In the genomic region with DNA sequence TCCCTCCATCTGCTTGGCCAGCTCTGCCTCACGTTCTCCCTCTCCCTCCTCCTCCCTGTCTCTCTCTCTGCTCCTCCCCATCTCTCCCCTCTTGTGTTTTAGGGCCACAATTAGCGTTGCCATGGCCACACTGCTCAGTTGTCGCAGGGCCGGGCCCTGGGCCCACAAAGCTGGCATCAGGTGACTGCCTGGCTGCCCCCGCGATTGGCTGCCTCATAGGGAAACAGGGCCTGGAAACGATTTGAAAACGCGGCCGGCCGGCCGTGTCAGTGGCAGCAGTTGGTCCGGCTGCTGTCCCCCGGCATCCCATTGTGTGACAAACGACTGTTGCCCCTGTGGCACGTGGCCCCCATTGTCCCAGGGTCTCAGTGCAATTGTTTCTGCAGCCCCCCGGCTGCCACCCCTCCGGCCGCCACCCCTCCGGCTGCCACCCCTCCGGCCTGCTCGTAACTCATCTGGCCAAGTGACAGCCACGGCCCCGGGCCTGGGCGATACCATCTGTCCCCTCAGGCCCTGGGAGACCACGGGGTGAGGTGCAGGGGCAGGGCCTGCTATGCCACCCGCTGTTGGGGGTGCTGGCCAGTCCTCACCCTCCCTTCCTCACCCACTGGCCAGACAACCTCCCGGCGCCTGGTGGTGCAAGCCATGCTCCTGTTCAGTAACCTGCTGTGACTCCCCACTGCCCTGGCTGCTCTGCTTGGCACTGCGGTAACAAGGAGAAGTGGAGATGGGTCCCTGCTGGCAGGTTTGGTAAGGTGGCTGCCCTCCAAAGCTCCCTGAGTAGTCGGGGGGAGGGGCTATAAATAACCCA, we compare ENCODE assay signal across 9 cellular contexts. TPM values are rescaled to one million over a fixed set of nuclear protein-coding genes. Genes with fewer than 3 reads are reported as not detected.
DNase-seq lines count a peak whose midpoint lies in the region; ATAC-seq and TF ChIP-seq lines count a peak whose summit lies in the region.
"Had no signal": no experiment of that assay in that cellular context is flagged by ENCODE, and none has a peak within 500 bp of the region (broad histone marks: within the 10 kb centered on the region; RNA-seq: fewer than 3 reads in every experiment).

No MANE protein-coding gene starts in this region.

- H3K36me3 Mint-ChIP-seq in osteocyte (ENCODE audit: unreplicated experiment): no peaks in the 10 kb centered on the region
- no peaks in the 10 kb centered on the region for H3K36me3 Mint-ChIP-seq in T-cell

- POLR2A ChIA-PET in HEK293 (lab: Yijun Ruan, JAX): no interaction called here
- POLR2A ChIA-PET in PC-9 (lab: Charles Lee; ENCODE audit: unreplicated experiment): no interaction called here
- POLR2A ChIA-PET in T-cell (lab: Charles Lee): no interaction called here

- peaks cover 5% of the 10 kb centered on the region for H3K27me3 Mint-ChIP-seq in osteocyte (ENCODE audit: unreplicated experiment)
- H3K27me3 Mint-ChIP-seq in T-cell: peaks cover 32 to 37% of the 10 kb centered on the region in 2 donors

- BruUV-seq in PC-9 (replicated peaks; lab: Mats Ljungman, UMichigan): no TSS peak

- H4K20me1 ChIP-seq in PC-9 (ENCODE audit: insufficient read depth): no peaks in the 10 kb centered on the region

- intact Hi-C loops in PC-9 (cut with micrococcal nuclease; ENCODE audit: unreplicated experiment): no loop called here

- no peaks in the 10 kb centered on the region for H3K4me1 ChIP-seq in HEK293 (ENCODE audit: control insufficient read depth, insufficient read depth, low read length)
- H3K4me1 ChIP-seq in PC-9 (replicated peaks; ENCODE audit: insufficient read depth): no peaks in the 10 kb centered on the region
- H3K4me1 ChIP-seq in gastroesophageal sphincter: peaks cover 0 to 18% (median 5%) of the 10 kb centered on the region in 3 donors

- no peak overlapping the region for H2AFZ ChIP-seq in PC-9

- H3K9me3 ChIP-seq in HEK293 (ENCODE audit: control insufficient read depth, insufficient read depth, low read depth, low read length) (no peaks in the 10 kb centered on the region), PC-9 (ENCODE audit: insufficient read depth, low read depth) (no peaks in the 10 kb centered on the region), gastroesophageal sphincter (no peaks in the 10 kb centered on the region)

- H3K4me2 ChIP-seq in PC-9: peak overlapping the region; percentile 34; the same call in 1 of the 2 replicates

- H3K9me3 Mint-ChIP-seq in osteocyte (ENCODE audit: unreplicated experiment): no peaks in the 10 kb centered on the region
- no peaks in the 10 kb centered on the region for H3K9me3 Mint-ChIP-seq in T-cell

- TF ChIP-seq CTCF in HEK293 (tag by site-specific recombination; IDR thresholded peaks at IDR 0.05): no peak
- TF ChIP-seq CTCF in PC-9 (conservative IDR thresholded peaks at IDR 0.05): no peak
- no peak for TF ChIP-seq CTCF in gastroesophageal sphincter (IDR thresholded peaks at IDR 0.05)
- no peak for TF ChIP-seq CTCF in osteocyte (IDR thresholded peaks at IDR 0.05)

- peaks cover 48% of the 10 kb centered on the region for H3K27me3 ChIP-seq in PC-9 (ENCODE audit: insufficient read depth, low read depth)
- H3K27me3 ChIP-seq in gastroesophageal sphincter: no peaks in the 10 kb centered on the region

- no peaks in the 10 kb centered on the region for H3K9me2 ChIP-seq in PC-9 (ENCODE audit: insufficient read depth)

- peak; percentile 75 for ATAC-seq in gastroesophageal sphincter
- no peak for ATAC-seq in GM21786 (IDR thresholded peaks at IDR 0.05; ENCODE audit: unreplicated experiment)
- no peak for ATAC-seq in HG02884 (IDR thresholded peaks at IDR 0.05; ENCODE audit: unreplicated experiment)
- ATAC-seq in HG03196 (IDR thresholded peaks at IDR 0.05; ENCODE audit: unreplicated experiment): no peak
- no peak for ATAC-seq in T-cell (replicated peaks in 1 of 4)

- H3K36me3 ChIP-seq in HEK293 (ENCODE audit: control insufficient read depth in 2 of 2, insufficient read depth in 1 of 2, low read length in 2 of 2) (no peaks in the 10 kb centered on the region), PC-9 (ENCODE audit: low read depth) (no peaks in the 10 kb centered on the region), gastroesophageal sphincter (no peaks in the 10 kb centered on the region)

- H3K27ac ChIP-seq in HEK293 (ENCODE audit: extremely low read depth, low read depth, low read length) (no peak overlapping the region), PC-9 (no peak overlapping the region), gastroesophageal sphincter (peak overlapping the region in 3 of 4 donors; percentile 58 to 78 (median 70))
- H3K27ac ChIP-seq: epithelial cell of prostate had no signal

- no peak overlapping the region for H3K27ac Mint-ChIP-seq in osteocyte (ENCODE audit: unreplicated experiment)
- no peak overlapping the region for H3K27ac Mint-ChIP-seq in T-cell

- TF ChIP-seq EP300 in gastroesophageal sphincter (IDR thresholded peaks at IDR 0.05): no peak

- no peak for TF ChIP-seq POLR2A in gastroesophageal sphincter (IDR thresholded peaks at IDR 0.05)

- H3K4me3 Mint-ChIP-seq in osteocyte (ENCODE audit: unreplicated experiment): peak overlapping the region; percentile 38
- no peak overlapping the region for H3K4me3 Mint-ChIP-seq in T-cell

- H3F3A ChIP-seq in PC-9 (ENCODE audit: insufficient read depth, low read depth): no peaks in the 10 kb centered on the region

- H3K79me2 ChIP-seq in PC-9 (ENCODE audit: low read depth): no peaks in the 10 kb centered on the region

- DNase-seq in PC-9 (peak; percentile 54 to 63), osteocyte (ENCODE audit: extremely low spot score, unreplicated experiment) (no peak), T-cell (no peak)

- H3K4me3 ChIP-seq in HEK293 (ENCODE audit: low read depth, low read length): no peak overlapping the region
- H3K4me3 ChIP-seq in PC-9: peak overlapping the region; percentile 8; the same call in 1 of the 2 replicates
- H3K4me3 ChIP-seq in gastroesophageal sphincter: peak overlapping the region; percentile 0 to 43

- H3K4me1 Mint-ChIP-seq in osteocyte (ENCODE audit: unreplicated experiment) (peaks cover 2% of the 10 kb centered on the region), T-cell (no peaks in the 10 kb centered on the region)

- CTCF ChIA-PET in HEK293 (lab: Yijun Ruan, JAX) (interaction anchor here (0.9 kb wide), 1 partner anchor 29 kb away, joined by 5 read pairs; no protein-coding TSS in a partner anchor), PC-9 (lab: Charles Lee) (no interaction called here), T-cell (lab: Charles Lee) (no interaction called here)

- 0% methylated on average over 1 of the region's 31 CpGs for WGBS in gastroesophageal sphincter (ENCODE audit: low coverage in 1 of 2), 2 donors

TF ChIP-seq in HEK293, 187 proteins besides CTCF, POLR2A, EP300 and RAD21 (continues in another document):
- TF ChIP-seq ZNF501 (tag by site-specific recombination; IDR thresholded peaks at IDR 0.05): peak; percentile 55; the same call in 1 of the 2 replicates
- no peak for TF ChIP-seq SETDB1 (IDR thresholded peaks at IDR 0.05; ENCODE audit: insufficient read length, low read length)
- 0 out of 2 replicates have a peak, but pooled peaks have one; percentile 18 for TF ChIP-seq SCRT2 (tag by site-specific recombination; IDR thresholded peaks at IDR 0.05)
- TF ChIP-seq, protein P1, sequence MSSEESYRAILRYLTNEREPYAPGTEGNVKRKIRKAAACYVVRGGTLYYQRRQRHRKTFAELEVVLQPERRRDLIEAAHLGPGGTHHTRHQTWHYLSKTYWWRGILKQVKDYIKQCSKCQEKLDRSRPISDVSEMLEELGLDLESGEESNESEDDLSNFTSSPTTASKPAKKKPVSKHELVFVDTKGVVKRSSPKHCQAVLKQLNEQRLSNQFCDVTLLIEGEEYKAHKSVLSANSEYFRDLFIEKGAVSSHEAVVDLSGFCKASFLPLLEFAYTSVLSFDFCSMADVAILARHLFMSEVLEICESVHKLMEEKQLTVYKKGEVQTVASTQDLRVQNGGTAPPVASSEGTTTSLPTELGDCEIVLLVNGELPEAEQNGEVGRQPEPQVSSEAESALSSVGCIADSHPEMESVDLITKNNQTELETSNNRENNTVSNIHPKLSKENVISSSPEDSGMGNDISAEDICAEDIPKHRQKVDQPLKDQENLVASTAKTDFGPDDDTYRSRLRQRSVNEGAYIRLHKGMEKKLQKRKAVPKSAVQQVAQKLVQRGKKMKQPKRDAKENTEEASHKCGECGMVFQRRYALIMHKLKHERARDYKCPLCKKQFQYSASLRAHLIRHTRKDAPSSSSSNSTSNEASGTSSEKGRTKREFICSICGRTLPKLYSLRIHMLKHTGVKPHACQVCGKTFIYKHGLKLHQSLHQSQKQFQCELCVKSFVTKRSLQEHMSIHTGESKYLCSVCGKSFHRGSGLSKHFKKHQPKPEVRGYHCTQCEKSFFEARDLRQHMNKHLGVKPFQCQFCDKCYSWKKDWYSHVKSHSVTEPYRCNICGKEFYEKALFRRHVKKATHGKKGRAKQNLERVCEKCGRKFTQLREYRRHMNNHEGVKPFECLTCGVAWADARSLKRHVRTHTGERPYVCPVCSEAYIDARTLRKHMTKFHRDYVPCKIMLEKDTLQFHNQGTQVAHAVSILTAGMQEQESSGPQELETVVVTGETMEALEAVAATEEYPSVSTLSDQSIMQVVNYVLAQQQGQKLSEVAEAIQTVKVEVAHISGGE (tag by site-specific recombination; conservative IDR thresholded peaks at IDR 0.05; ENCODE audit: low read depth): no peak
- peak; percentile 60 for TF ChIP-seq GLIS1 (tag by site-specific recombination; IDR thresholded peaks at IDR 0.05)
- TF ChIP-seq, protein P2, sequence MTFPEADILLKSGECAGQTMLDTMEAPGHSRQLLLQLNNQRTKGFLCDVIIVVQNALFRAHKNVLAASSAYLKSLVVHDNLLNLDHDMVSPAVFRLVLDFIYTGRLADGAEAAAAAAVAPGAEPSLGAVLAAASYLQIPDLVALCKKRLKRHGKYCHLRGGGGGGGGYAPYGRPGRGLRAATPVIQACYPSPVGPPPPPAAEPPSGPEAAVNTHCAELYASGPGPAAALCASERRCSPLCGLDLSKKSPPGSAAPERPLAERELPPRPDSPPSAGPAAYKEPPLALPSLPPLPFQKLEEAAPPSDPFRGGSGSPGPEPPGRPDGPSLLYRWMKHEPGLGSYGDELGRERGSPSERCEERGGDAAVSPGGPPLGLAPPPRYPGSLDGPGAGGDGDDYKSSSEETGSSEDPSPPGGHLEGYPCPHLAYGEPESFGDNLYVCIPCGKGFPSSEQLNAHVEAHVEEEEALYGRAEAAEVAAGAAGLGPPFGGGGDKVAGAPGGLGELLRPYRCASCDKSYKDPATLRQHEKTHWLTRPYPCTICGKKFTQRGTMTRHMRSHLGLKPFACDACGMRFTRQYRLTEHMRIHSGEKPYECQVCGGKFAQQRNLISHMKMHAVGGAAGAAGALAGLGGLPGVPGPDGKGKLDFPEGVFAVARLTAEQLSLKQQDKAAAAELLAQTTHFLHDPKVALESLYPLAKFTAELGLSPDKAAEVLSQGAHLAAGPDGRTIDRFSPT (tag by site-specific recombination; IDR thresholded peaks at IDR 0.05): peak; percentile 74; the same call in 1 of the 2 replicates
- no peak for TF ChIP-seq ZNF146 (tag by site-specific recombination; IDR thresholded peaks at IDR 0.05)
- TF ChIP-seq ZFHX2 (tag by site-specific recombination; conservative IDR thresholded peaks at IDR 0.05): no peak

RNA-seq across cellular contexts. Expression of a gene that starts 17.3 kb away (rescaled TPM):
- not detected in 2 replicates for total RNA-seq in PC-9 (2021)
- not detected for total RNA-seq in gastroesophageal sphincter
- total RNA-seq in osteocyte: not detected in 2 replicates
- not detected for total RNA-seq in T-cell

RNA-seq across cellular contexts. Expression of a gene that starts 56.0 kb away (rescaled TPM):
- total RNA-seq in PC-9 (2021) (not detected in 2 replicates), gastroesophageal sphincter (not detected), osteocyte (not detected in 2 replicates), T-cell (not detected)

Comparison
In these comparisons a context has a peak if more than half of its experiments do, and no peak if none do; other contexts are left out.
1. H3K27ac ChIP-seq: peak in gastroesophageal sphincter (3 of 4); none in HEK293 (single experiment) and PC-9 (single experiment).
2. DNase-seq: peak in PC-9 (2 of 2); none in osteocyte (single experiment) and T-cell (0 of 34).